Comparison of ENCODE assay signal across 8 cellular contexts in the genomic region with DNA sequence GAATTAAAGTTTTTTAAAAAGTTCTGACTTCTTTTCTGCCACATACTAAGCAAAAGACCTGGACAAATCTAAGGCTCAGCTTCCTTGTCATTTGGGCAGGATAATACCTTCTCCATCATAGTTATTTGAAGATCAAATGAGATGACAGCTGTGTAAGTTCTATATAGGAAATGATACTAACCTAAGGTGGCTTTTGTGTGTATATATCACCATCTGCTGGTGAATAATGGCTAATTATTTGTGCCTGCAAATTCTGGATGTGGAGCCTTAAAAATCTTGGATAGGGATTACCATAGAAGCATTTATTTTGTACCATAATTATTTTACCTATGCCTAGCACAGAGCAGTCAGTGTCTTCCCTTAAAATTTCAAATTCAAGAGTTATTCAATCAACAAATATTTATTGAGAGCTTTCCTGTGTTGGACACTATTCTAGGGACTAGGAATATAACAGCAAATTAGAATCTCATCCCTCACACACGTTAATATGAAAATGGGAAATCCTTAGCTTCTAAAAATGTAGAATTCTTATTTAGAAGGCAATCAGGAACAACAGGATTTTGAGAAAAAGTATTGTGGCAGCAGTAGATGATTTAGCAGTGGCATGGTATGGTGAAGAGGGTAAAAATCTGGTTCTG.
A peak's percentile ranks its signal among the peaks of the same experiment; 100 is the strongest.
DNase-seq lines count a peak whose midpoint lies in the region; ATAC-seq and TF ChIP-seq lines count a peak whose summit lies in the region.

No MANE protein-coding gene starts in this region.

- H3K27ac ChIP-seq in VCaP (no peak overlapping the region; the same call in 1 of the 2 replicates), gastrocnemius medialis (no peak overlapping the region)

- no peak overlapping the region for H3K4me3 ChIP-seq in gastrocnemius medialis

- H3K9me3 Mint-ChIP-seq in activated naive CD4-positive, alpha-beta T cell treated with anti-CD3 and anti-CD28 coated beads, Interleukin-2, amount 50 U/mL, for 72 hours: no peaks in the 10 kb centered on the region
- no peaks in the 10 kb centered on the region for H3K9me3 Mint-ChIP-seq in activated naive CD4-positive, alpha-beta T cell treated with anti-CD3 and anti-CD28 coated beads, Interleukin-2, amount 10 ng/mL, durations not matched to agents 7 days and 5 days
- H3K9me3 Mint-ChIP-seq in glutamatergic neuron (ENCODE audit: unreplicated experiment): no peaks in the 10 kb centered on the region

- H3K9me3 ChIP-seq in gastrocnemius medialis: no peaks in the 10 kb centered on the region

- ATAC-seq in activated naive CD4-positive, alpha-beta T cell treated with anti-CD3 and anti-CD28 coated beads, Interleukin-2, amount 50 U/mL, for 72 hours: peak in 1 of 2 donors; percentile 40
- ATAC-seq in gastrocnemius medialis (peak; percentile 45 to 51), GM19035 (IDR thresholded peaks at IDR 0.05; ENCODE audit: unreplicated experiment) (no peak)

- H3K36me3 Mint-ChIP-seq in activated naive CD4-positive, alpha-beta T cell treated with anti-CD3 and anti-CD28 coated beads, Interleukin-2, amount 50 U/mL, for 72 hours: peaks cover 0 to 6% of the 10 kb centered on the region in 2 donors
- H3K36me3 Mint-ChIP-seq in activated naive CD4-positive, alpha-beta T cell treated with anti-CD3 and anti-CD28 coated beads, Interleukin-2, amount 10 ng/mL, durations not matched to agents 7 days and 5 days: peaks cover 47% of the 10 kb centered on the region
- H3K36me3 Mint-ChIP-seq in glutamatergic neuron (ENCODE audit: unreplicated experiment): no peaks in the 10 kb centered on the region

- H3K27me3 ChIP-seq in gastrocnemius medialis: no peaks in the 10 kb centered on the region

- H3K36me3 ChIP-seq in gastrocnemius medialis: peaks cover 0 to 17% of the 10 kb centered on the region in 2 donors

- peaks cover 3% of the 10 kb centered on the region for H3K4me1 Mint-ChIP-seq in activated naive CD4-positive, alpha-beta T cell treated with anti-CD3 and anti-CD28 coated beads, Interleukin-2, amount 10 ng/mL, durations not matched to agents 7 days and 5 days
- peaks cover 13% of the 10 kb centered on the region for H3K4me1 Mint-ChIP-seq in glutamatergic neuron (ENCODE audit: low read depth, unreplicated experiment)

- DNase-seq in activated naive CD4-positive, alpha-beta T cell treated with anti-CD3 and anti-CD28 coated beads, Interleukin-2, amount 50 U/mL, for 72 hours (ENCODE audit: low spot score in 2 of 2): no peak
- no peak for DNase-seq in activated naive CD4-positive, alpha-beta T cell treated with anti-CD3 and anti-CD28 coated beads, Interleukin-2, amount 10 ng/mL, durations not matched to agents 7 days and 5 days
- peak; percentile 17 for DNase-seq in NCI-H146 (lab: John Stamatoyannopoulos, UW)
- DNase-seq in glutamatergic neuron: no peak
- DNase-seq in gastrocnemius medialis: no peak
- DNase-seq in stimulated activated naive CD4-positive, alpha-beta T cell treated with Interleukin-2 at 50 U/mL for 16 hours (lab: John Stamatoyannopoulos, UW): no peak

- no peak for TF ChIP-seq POLR2A in gastrocnemius medialis (IDR thresholded peaks at IDR 0.05)

- no peak overlapping the region for H3K4me3 Mint-ChIP-seq in activated naive CD4-positive, alpha-beta T cell treated with anti-CD3 and anti-CD28 coated beads, Interleukin-2, amount 10 ng/mL, durations not matched to agents 7 days and 5 days
- H3K4me3 Mint-ChIP-seq in glutamatergic neuron (ENCODE audit: unreplicated experiment): no peak overlapping the region

- in situ Hi-C loops in gastrocnemius medialis (cut with MboI; ENCODE audit: low sequenced_read_pairs in 4 of 4): loop anchor here (5.0 to 10.0 kb wide), 2 partner anchors 152 to 249 kb away; no protein-coding TSS in a partner anchor

- TF ChIP-seq CTCF in VCaP (conservative IDR thresholded peaks at IDR 0.05) (peak; percentile 72), glutamatergic neuron (IDR thresholded peaks at IDR 0.05; ENCODE audit: partially characterized antibody, unreplicated experiment) (peak; percentile 43), gastrocnemius medialis (IDR thresholded peaks at IDR 0.05 in 4 of 5, conservative IDR thresholded peaks at IDR 0.05 in 1 of 5) (peak; percentile 64 to 87 (median 76))

- H3K27ac Mint-ChIP-seq in activated naive CD4-positive, alpha-beta T cell treated with anti-CD3 and anti-CD28 coated beads, Interleukin-2, amount 50 U/mL, for 72 hours: peak overlapping the region; percentile 1 to 78
- H3K27ac Mint-ChIP-seq in activated naive CD4-positive, alpha-beta T cell treated with anti-CD3 and anti-CD28 coated beads, Interleukin-2, amount 10 ng/mL, durations not matched to agents 7 days and 5 days: no peak overlapping the region
- H3K27ac Mint-ChIP-seq in glutamatergic neuron (ENCODE audit: unreplicated experiment): no peak overlapping the region

- no peaks in the 10 kb centered on the region for H3K4me1 ChIP-seq in gastrocnemius medialis

- CTCF ChIA-PET in activated naive CD4-positive, alpha-beta T cell treated with anti-CD3 and anti-CD28 coated beads, Interleukin-2, amount 10 ng/mL, durations not matched to agents 7 days and 5 days (lab: Charles Lee): interaction anchor here (0.6 to 10.2 kb wide), 18 partner anchors 10 to 345 kb away, joined by 3 to 211 read pairs (median 4); no protein-coding TSS in a partner anchor

- intact Hi-C loops in gastrocnemius medialis (cut with DNase I; ENCODE audit: low total_unique reads): loop anchor here (1.0 to 5.0 kb wide), 4 partner anchors 52 to 249 kb away; no protein-coding TSS in a partner anchor

- no peaks in the 10 kb centered on the region for H3K27me3 Mint-ChIP-seq in activated naive CD4-positive, alpha-beta T cell treated with anti-CD3 and anti-CD28 coated beads, Interleukin-2, amount 10 ng/mL, durations not matched to agents 7 days and 5 days
- H3K27me3 Mint-ChIP-seq in glutamatergic neuron (ENCODE audit: unreplicated experiment): peaks cover 3% of the 10 kb centered on the region

Comparison
In these comparisons a context has a peak if more than half of its experiments do, and no peak if none do; other contexts are left out.
1. H3K27ac Mint-ChIP-seq: peak in activated naive CD4-positive, alpha-beta T cell treated with anti-CD3 and anti-CD28 coated beads, Interleukin-2, amount 50 U/mL, for 72 hours (2 of 2); none in activated naive CD4-positive, alpha-beta T cell treated with anti-CD3 and anti-CD28 coated beads, Interleukin-2, amount 10 ng/mL, durations not matched to agents 7 days and 5 days (single experiment) and glutamatergic neuron (single experiment).
2. Peak in every context shown above with its lines, with median percentiles within 50 percentile points of each other: CTCF ChIP-seq.